ENCODE assay signal across 9 cellular contexts in the genomic region with DNA sequence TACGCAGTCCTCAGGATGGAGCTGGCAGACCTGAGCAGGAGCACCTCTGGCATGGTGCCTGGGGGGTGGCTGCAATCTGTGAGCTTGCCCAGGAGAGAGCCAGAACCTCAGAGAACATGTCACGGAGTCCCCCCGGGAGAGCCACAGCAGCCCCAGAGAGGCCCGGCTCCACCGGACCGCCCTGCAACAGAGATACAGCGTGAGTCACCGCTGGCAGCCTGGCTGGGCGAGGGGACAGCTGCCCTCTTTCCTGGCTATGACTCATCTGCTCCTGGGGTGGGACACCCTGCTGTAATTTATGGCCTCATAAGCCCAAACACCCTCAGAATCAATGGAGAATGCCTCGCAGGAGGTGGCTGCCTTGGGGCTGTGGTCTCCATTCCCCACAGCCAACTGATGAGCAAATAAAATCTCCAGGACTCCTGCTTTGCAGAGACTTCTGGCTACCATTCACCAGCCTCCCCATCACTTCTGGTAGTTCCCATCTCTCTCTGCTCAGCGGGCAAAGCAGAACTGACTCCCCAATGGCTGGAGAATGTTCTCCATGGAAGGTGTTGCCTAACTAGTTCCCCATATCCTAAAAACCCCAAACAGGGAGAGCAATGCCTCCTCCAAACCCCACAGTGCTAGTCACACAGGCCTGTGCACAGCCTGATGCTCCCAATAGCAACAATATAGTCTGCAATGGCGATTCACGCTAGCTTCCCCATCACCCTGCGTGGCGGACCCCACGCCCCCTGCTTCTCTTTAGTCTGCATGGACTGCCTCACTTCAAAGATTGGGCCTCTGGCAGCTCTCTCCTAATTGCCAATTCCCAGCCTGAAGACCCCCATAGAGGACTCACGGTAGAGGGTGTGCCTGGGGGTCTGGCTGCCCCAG. TPM values are rescaled to one million over a fixed set of nuclear protein-coding genes. Genes with fewer than 3 reads are reported as not detected.
A peak's percentile ranks its signal among the peaks of the same experiment; 100 is the strongest.
DNase-seq lines count a peak whose midpoint lies in the region; ATAC-seq and TF ChIP-seq lines count a peak whose summit lies in the region.
"Had no signal": no experiment of that assay in that cellular context is flagged by ENCODE, and none has a peak within 500 bp of the region (broad histone marks: within the 10 kb centered on the region; RNA-seq: fewer than 3 reads in every experiment).

No MANE protein-coding gene starts in this region.

- intact Hi-C loops in Right ventricle myocardium inferior (cut with DNase I): no loop called here

- ATAC-seq in Right ventricle myocardium inferior (peak; percentile 26), HG03439 (IDR thresholded peaks at IDR 0.05; ENCODE audit: unreplicated experiment) (no peak), GM19351 (IDR thresholded peaks at IDR 0.05; ENCODE audit: unreplicated experiment) (no peak)

- no peaks in the 10 kb centered on the region for H3K9me3 ChIP-seq in skeletal muscle satellite cell (replicated peaks; ENCODE audit: low read length)

- no peak overlapping the region for H3K9ac ChIP-seq in skeletal muscle satellite cell (ENCODE audit: low read depth, low read length)

- peaks cover 30% of the 10 kb centered on the region for H3K4me1 ChIP-seq in skeletal muscle satellite cell (ENCODE audit: control insufficient read depth, insufficient read depth, low read length)

- DNase-seq in HEK293T (ENCODE audit: extremely low spot score) (peak; percentile 62), SW480 (ENCODE audit: low spot score) (peak; percentile 88), Right ventricle myocardium inferior (ENCODE audit: missing footprints) (no peak), DMS153 (lab: John Stamatoyannopoulos, UW) (no peak), activated T-cell treated with anti-CD3 and anti-CD28 coated beads for 4 hours (no peak)
- DNase-seq: activated B cell treated with CpG ODN at 0.5 μM for 24 hours had no signal

- CTCF ChIA-PET in HEK293T (lab: Yijun Ruan, JAX): interaction anchor here (0.5 to 1.5 kb wide), 3 partner anchors 17 to 93 kb away, joined by 3 to 14 read pairs (median 3); no protein-coding TSS in a partner anchor

- H3K27me3 ChIP-seq in skeletal muscle satellite cell (ENCODE audit: control insufficient read depth, insufficient read depth, low read length): no peaks in the 10 kb centered on the region

- POLR2A ChIA-PET in HEK293T (lab: Yijun Ruan, JAX): interaction anchor here (0.9 to 1.6 kb wide), 3 partner anchors 14 to 225 kb away, joined by 3 to 4 read pairs (median 3); a partner anchor contains a TSS

- peak overlapping the region; percentile 70 for H3K4me2 ChIP-seq in skeletal muscle satellite cell (ENCODE audit: low read length)

- H3K36me3 ChIP-seq in skeletal muscle satellite cell (ENCODE audit: insufficient read depth, low read length): no peaks in the 10 kb centered on the region

- peak overlapping the region; percentile 32 for H3K4me3 ChIP-seq in skeletal muscle satellite cell (ENCODE audit: low read length)

TF ChIP-seq in HEK293T, 16 proteins besides CTCF, POLR2A, EP300 and RAD21:
- TF ChIP-seq LEF1 (IDR thresholded peaks at IDR 0.05; ENCODE audit: borderline replicate concordance) (no peak), L3MBTL2 (conservative IDR thresholded peaks at IDR 0.05) (no peak)
- TF ChIP-seq, protein P1, sequence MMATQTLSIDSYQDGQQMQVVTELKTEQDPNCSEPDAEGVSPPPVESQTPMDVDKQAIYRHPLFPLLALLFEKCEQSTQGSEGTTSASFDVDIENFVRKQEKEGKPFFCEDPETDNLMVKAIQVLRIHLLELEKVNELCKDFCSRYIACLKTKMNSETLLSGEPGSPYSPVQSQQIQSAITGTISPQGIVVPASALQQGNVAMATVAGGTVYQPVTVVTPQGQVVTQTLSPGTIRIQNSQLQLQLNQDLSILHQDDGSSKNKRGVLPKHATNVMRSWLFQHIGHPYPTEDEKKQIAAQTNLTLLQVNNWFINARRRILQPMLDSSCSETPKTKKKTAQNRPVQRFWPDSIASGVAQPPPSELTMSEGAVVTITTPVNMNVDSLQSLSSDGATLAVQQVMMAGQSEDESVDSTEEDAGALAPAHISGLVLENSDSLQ (IDR thresholded peaks at IDR 0.05): peak; percentile 86

RNA-seq across cellular contexts. Expression of a gene that starts 21.6 kb away (rescaled TPM):
- total RNA-seq in Right ventricle myocardium inferior: 0.14 TPM
- total RNA-seq in skeletal muscle satellite cell (2012; rRNA removed): 0.22 TPM in 1 of 2 replicates, not detected in the other

RNA-seq across cellular contexts. Expression of a gene that starts 51.6 kb away (rescaled TPM):
- total RNA-seq in Right ventricle myocardium inferior: 125 TPM
- 1.3 and 2.0 TPM in 2 replicates for total RNA-seq in skeletal muscle satellite cell (2012; rRNA removed)

Comparison
In these comparisons a context has a peak if more than half of its experiments do, and no peak if none do; other contexts are left out.
1. DNase-seq: peak in HEK293T (single experiment) and SW480 (single experiment); none in Right ventricle myocardium inferior (single experiment), DMS153 (single experiment) and activated T-cell treated with anti-CD3 and anti-CD28 coated beads for 4 hours (single experiment).